ENCODE assay signal across 23 cellular contexts in genomic region chr4:126267689-126268088, GRCh38.
DNase-seq lines count a peak whose midpoint lies in the region; ATAC-seq and TF ChIP-seq lines count a peak whose summit lies in the region.
"Had no signal": no experiment of that assay in that cellular context is flagged by ENCODE, and none has a peak within 500 bp of the region (broad histone marks: within the 10 kb centered on the region; RNA-seq: fewer than 3 reads in every experiment).

No MANE protein-coding gene starts in this region.

- no peak overlapping the region for H3K9ac ChIP-seq in adipocyte (ENCODE audit: low read length)
- H3K9ac ChIP-seq: parathyroid adenoma had no signal

- peaks cover 32% of the 10 kb centered on the region for H3K4me1 ChIP-seq in adipocyte (ENCODE audit: control insufficient read depth, insufficient read depth, low read length)
- no peaks in the 10 kb centered on the region for H3K4me1 ChIP-seq in prostate gland (replicated peaks)
- H3K4me1 ChIP-seq: body of pancreas, gastroesophageal sphincter, parathyroid adenoma had no signal

- ATAC-seq in HG03280 (IDR thresholded peaks at IDR 0.05; ENCODE audit: unreplicated experiment) (no peak), HG02678 (IDR thresholded peaks at IDR 0.05; ENCODE audit: unreplicated experiment) (no peak)
- ATAC-seq: activated naive CD4-positive, alpha-beta T cell treated with anti-CD3 and anti-CD28 coated beads, Interleukin-2, amount 50 U/mL, for 72 hours; body of pancreas; gastroesophageal sphincter; PC-3; stimulated activated memory B cell treated with anti-CD40 and anti-IgM and Interleukin-4, amounts not matched to agents 10 μg/mL and 1 μg/mL and 100 μg/mL, for 72 hours had no signal

- intact Hi-C loops in prostate gland (cut with DNase I), result no loop called here

- no peak for TF ChIP-seq CTCF in prostate gland (IDR thresholded peaks at IDR 0.05)

- no peak for TF ChIP-seq POLR2A in prostate gland (IDR thresholded peaks at IDR 0.05)

- 67% methylated on average over 1 of the region's 1 CpG for WGBS in prostate gland

- H3K27me3 ChIP-seq in adipocyte (replicated peaks; ENCODE audit: control insufficient read depth, insufficient read depth, low read length) (no peaks in the 10 kb centered on the region), prostate gland (replicated peaks; ENCODE audit: insufficient read depth) (no peaks in the 10 kb centered on the region)
- H3K27me3 ChIP-seq: body of pancreas, gastroesophageal sphincter, sigmoid colon had no signal

- no peak overlapping the region for H3K27ac ChIP-seq in prostate gland
- H3K27ac ChIP-seq: body of pancreas, coronary artery, gastroesophageal sphincter, parathyroid adenoma, sigmoid colon had no signal

- DNase-seq in ELR (ENCODE audit: low read depth), result peak; percentile 4
- peak; percentile 75 for DNase-seq in adipocyte (ENCODE audit: low read depth)
- peak; percentile 94 for DNase-seq in fibroblast of peridontal ligament (ENCODE audit: extremely low read depth)
- peak; percentile 48 for DNase-seq in skeletal muscle cell (ENCODE audit: low read depth)
- no peak for DNase-seq in prostate gland (ENCODE audit: low spot score)
- DNase-seq: activated CD4-positive, alpha-beta T cell treated with anti-CD3 and anti-CD28 coated beads for 48 hours; body of pancreas; COR-L47; mesendoderm; naive B cell; NCI-H1694; PC-3; SHP77; sigmoid colon; T-helper 1 cell had no signal

- H3K4me3 ChIP-seq in adipocyte (ENCODE audit: low read length), result no peak overlapping the region
- no peak overlapping the region for H3K4me3 ChIP-seq in skeletal muscle cell (ENCODE audit: low read depth, low read length)
- no peak overlapping the region for H3K4me3 ChIP-seq in prostate gland
- H3K4me3 ChIP-seq: body of pancreas, coronary artery, gastroesophageal sphincter, HAP-1, sigmoid colon had no signal

- H3K9me3 ChIP-seq in adipocyte (ENCODE audit: control insufficient read depth, low read length), result no peaks in the 10 kb centered on the region
- H3K9me3 ChIP-seq in prostate gland, result no peaks in the 10 kb centered on the region
- H3K9me3 ChIP-seq: body of pancreas, gastroesophageal sphincter, HAP-1, sigmoid colon had no signal

- H3K36me3 ChIP-seq in adipocyte (ENCODE audit: control insufficient read depth, insufficient read depth, low read length, severe bottlenecking) (no peaks in the 10 kb centered on the region), prostate gland (no peaks in the 10 kb centered on the region)
- H3K36me3 ChIP-seq: gastroesophageal sphincter, HAP-1, sigmoid colon had no signal
